ENCODE assay signal across 1 cellular context in genomic region chr10:80205478-80206276, GRCh38.
TF ChIP-seq lines count a peak whose summit lies in the region.

ANXA11 (minus strand) TSS chr10:80205537; CDS start chr10:80172861, 32,676 bp downstream.

TF ChIP-seq in HepG2, 621 proteins besides CTCF, POLR2A, EP300 and RAD21 (continued from another document and continues in another):
- TF ChIP-seq, protein P1, sequence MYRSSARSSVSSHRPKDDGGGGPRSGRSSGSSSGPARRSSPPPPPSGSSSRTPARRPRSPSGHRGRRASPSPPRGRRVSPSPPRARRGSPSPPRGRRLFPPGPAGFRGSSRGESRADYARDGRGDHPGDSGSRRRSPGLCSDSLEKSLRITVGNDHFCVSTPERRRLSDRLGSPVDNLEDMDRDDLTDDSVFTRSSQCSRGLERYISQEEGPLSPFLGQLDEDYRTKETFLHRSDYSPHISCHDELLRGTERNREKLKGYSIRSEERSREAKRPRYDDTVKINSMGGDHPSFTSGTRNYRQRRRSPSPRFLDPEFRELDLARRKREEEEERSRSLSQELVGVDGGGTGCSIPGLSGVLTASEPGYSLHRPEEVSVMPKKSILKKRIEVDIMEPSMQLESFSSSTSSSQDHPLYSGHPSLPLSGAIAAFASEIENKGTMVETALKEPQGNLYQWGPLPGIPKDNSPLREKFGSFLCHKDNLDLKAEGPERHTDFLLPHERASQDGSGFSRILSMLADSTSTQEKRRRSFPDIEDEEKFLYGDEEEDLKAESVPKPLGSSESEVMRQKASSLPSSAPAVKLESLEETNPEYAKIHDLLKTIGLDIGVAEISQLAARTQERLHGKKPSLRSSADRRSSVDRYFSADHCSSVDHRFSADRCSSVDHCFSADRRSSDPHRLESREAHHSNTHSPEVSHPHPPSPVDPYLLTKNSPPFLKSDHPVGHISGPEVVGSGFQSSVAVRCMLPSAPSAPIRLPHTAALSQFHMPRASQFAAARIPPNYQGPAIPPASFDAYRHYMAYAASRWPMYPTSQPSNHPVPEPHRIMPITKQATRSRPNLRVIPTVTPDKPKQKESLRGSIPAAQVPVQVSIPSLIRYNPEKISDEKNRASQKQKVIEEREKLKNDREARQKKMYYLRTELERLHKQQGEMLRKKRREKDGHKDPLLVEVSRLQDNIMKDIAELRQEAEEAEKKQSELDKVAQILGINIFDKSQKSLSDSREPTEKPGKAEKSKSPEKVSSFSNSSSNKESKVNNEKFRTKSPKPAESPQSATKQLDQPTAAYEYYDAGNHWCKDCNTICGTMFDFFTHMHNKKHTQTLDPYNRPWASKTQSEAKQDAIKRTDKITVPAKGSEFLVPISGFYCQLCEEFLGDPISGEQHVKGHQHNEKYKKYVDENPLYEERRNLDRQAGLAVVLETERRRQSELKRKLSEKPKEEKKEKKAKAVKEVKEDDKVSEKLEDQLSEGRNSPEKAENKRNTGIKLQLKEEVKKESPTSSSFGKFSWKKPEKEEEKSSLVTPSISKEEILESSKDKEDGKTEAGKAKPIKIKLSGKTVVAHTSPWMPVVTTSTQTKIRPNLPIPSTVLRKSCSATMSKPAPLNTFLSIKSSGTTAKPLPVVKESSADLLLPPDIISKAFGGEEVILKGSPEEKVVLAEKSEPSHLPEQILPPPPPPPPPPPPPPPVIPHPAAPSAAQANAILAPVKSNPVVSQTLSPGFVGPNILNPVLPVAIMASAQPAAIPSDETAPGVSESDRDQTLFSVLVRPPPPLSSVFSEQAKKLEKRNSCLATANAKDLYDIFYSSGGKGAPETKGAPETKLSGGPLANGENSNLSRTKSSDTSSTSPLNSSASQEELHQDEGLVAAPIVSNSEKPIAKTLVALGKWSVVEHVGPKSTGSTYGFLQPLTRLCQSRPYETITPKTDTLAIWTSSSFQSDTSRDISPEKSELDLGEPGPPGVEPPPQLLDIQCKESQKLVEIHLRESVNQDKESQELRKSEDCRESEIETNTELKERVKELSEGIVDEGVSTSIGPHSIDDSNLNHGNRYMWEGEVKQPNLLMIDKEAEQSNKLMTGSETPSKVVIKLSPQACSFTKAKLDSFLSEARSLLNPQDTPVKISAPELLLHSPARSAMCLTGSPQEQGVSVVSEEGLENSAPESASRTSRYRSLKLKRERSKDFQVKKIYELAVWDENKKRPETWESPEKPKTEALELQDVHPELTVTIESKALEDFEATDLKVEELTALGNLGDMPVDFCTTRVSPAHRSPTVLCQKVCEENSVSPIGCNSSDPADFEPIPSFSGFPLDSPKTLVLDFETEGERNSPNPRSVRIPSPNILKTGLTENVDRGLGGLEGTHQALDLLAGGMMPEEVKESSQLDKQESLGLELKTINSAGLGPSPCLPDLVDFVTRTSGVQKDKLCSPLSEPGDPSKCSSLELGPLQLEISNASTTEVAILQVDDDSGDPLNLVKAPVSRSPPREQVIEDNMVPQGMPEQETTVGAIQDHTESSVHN (CRISPR knock-in tag; IDR thresholded peaks at IDR 0.05) = no peak
- TF ChIP-seq SOX6 (IDR thresholded peaks at IDR 0.05) (no peak), SOX6 (CRISPR knock-in tag; IDR thresholded peaks at IDR 0.05) (no peak; the same call in 1 of the 2 replicates), GATAD2A (CRISPR knock-in tag; IDR thresholded peaks at IDR 0.05) (peak; percentile 64), NR2F2 (IDR thresholded peaks at IDR 0.05; ENCODE audit: borderline replicate concordance, low read depth) (peak; percentile 50; the same call in 1 of the 2 replicates), ZBTB42 (CRISPR knock-in tag; IDR thresholded peaks at IDR 0.05) (0 out of 2 replicates have a peak, but pooled peaks have one; percentile 47), SMAD3 (CRISPR knock-in tag; IDR thresholded peaks at IDR 0.05) (peak; percentile 65; the same call in 1 of the 2 replicates), RBAK (CRISPR knock-in tag; IDR thresholded peaks at IDR 0.05) (no peak), BRD4 (CRISPR knock-in tag; IDR thresholded peaks at IDR 0.05) (0 out of 2 replicates have a peak, but pooled peaks have one; percentile 36), THAP8 (CRISPR knock-in tag; IDR thresholded peaks at IDR 0.05; ENCODE audit: borderline replicate concordance) (no peak; the same call in 1 of the 2 replicates), ZNF331 (CRISPR knock-in tag; IDR thresholded peaks at IDR 0.05) (peak; percentile 13; the same call in 1 of the 2 replicates), USF2 (IDR thresholded peaks at IDR 0.05; ENCODE audit: low read depth, low read length) (no peak), USF2 (CRISPR knock-in tag; IDR thresholded peaks at IDR 0.05; ENCODE audit: borderline replicate concordance) (no peak), PRMT3 (CRISPR knock-in tag; IDR thresholded peaks at IDR 0.05; ENCODE audit: borderline replicate concordance, low read depth) (no peak), ZNF780A (CRISPR knock-in tag; IDR thresholded peaks at IDR 0.05) (no peak), YY1 (IDR thresholded peaks at IDR 0.05; ENCODE audit: insufficient read depth, insufficient replicate concordance, low read depth, low read length) (peak; percentile 56), ZNF816 (CRISPR knock-in tag; IDR thresholded peaks at IDR 0.05; ENCODE audit: borderline replicate concordance) (no peak), ZSCAN31 (CRISPR knock-in tag; IDR thresholded peaks at IDR 0.05; ENCODE audit: low read depth) (peak; percentile 82), GATA4 (IDR thresholded peaks at IDR 0.05; ENCODE audit: borderline replicate concordance, low read depth) (peak; percentile 78), IKZF4 (CRISPR knock-in tag; IDR thresholded peaks at IDR 0.05; ENCODE audit: borderline replicate concordance, low read depth, not compliant biosample characterization) (no peak), KLF15 (CRISPR knock-in tag; IDR thresholded peaks at IDR 0.05; ENCODE audit: borderline replicate concordance) (no peak), PPARG (CRISPR knock-in tag; conservative IDR thresholded peaks at IDR 0.05) (no peak), ZNF263 (CRISPR knock-in tag; IDR thresholded peaks at IDR 0.05) (peak; percentile 48; the same call in 1 of the 2 replicates), ZNF292 (CRISPR knock-in tag; IDR thresholded peaks at IDR 0.05; ENCODE audit: borderline replicate concordance, low read depth) (0 out of 2 replicates have a peak, but pooled peaks have one; percentile 44), ZNF124 (CRISPR knock-in tag; IDR thresholded peaks at IDR 0.05) (peak; percentile 56; the same call in 1 of the 2 replicates), STAT5B (CRISPR knock-in tag; IDR thresholded peaks at IDR 0.05) (no peak), SOX5 (CRISPR knock-in tag; IDR thresholded peaks at IDR 0.05; ENCODE audit: borderline replicate concordance) (no peak), NCOA1 (CRISPR knock-in tag; IDR thresholded peaks at IDR 0.05) (no peak), ZSCAN12 (CRISPR knock-in tag; IDR thresholded peaks at IDR 0.05) (no peak), ZFP36 (IDR thresholded peaks at IDR 0.05; ENCODE audit: borderline replicate concordance, low read depth, low read length, partially characterized antibody) (no peak), RBM39 (IDR thresholded peaks at IDR 0.05; ENCODE audit: low read depth, low read length, poor library complexity, severe bottlenecking) (peak; percentile 78), ZFP36L1 (CRISPR knock-in tag; IDR thresholded peaks at IDR 0.05) (0 out of 2 replicates have a peak, but pooled peaks have one; percentile 43), ZNF235 (CRISPR knock-in tag; IDR thresholded peaks at IDR 0.05; ENCODE audit: borderline replicate concordance) (no peak), TFAP4 (IDR thresholded peaks at IDR 0.05; ENCODE audit: borderline replicate concordance, low read depth) (peak; percentile 22; the same call in 1 of the 2 replicates), ISL2 (CRISPR knock-in tag; IDR thresholded peaks at IDR 0.05) (0 out of 2 replicates have a peak, but pooled peaks have one; percentile 26), HNRNPK (IDR thresholded peaks at IDR 0.05; ENCODE audit: low read depth, low read length, poor library complexity, severe bottlenecking) (no peak), TEAD3 (CRISPR knock-in tag; optimal IDR thresholded peaks at IDR 0.05; ENCODE audit: borderline replicate concordance) (peak; percentile 33), RCOR2 (CRISPR knock-in tag; IDR thresholded peaks at IDR 0.05) (no peak), ZNF782 (CRISPR knock-in tag; IDR thresholded peaks at IDR 0.05; ENCODE audit: borderline replicate concordance) (peak; percentile 84; the same call in 1 of the 2 replicates), ZNF264 (CRISPR knock-in tag; IDR thresholded peaks at IDR 0.05) (no peak), ZFY (CRISPR knock-in tag; IDR thresholded peaks at IDR 0.05) (peak; percentile 33), ZNF33A (CRISPR knock-in tag; IDR thresholded peaks at IDR 0.05; ENCODE audit: borderline replicate concordance) (no peak)
- TF ChIP-seq, protein P2, sequence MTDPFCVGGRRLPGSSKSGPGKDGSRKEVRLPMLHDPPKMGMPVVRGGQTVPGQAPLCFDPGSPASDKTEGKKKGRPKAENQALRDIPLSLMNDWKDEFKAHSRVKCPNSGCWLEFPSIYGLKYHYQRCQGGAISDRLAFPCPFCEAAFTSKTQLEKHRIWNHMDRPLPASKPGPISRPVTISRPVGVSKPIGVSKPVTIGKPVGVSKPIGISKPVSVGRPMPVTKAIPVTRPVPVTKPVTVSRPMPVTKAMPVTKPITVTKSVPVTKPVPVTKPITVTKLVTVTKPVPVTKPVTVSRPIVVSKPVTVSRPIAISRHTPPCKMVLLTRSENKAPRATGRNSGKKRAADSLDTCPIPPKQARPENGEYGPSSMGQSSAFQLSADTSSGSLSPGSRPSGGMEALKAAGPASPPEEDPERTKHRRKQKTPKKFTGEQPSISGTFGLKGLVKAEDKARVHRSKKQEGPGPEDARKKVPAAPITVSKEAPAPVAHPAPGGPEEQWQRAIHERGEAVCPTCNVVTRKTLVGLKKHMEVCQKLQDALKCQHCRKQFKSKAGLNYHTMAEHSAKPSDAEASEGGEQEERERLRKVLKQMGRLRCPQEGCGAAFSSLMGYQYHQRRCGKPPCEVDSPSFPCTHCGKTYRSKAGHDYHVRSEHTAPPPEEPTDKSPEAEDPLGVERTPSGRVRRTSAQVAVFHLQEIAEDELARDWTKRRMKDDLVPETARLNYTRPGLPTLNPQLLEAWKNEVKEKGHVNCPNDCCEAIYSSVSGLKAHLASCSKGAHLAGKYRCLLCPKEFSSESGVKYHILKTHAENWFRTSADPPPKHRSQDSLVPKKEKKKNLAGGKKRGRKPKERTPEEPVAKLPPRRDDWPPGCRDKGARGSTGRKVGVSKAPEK (CRISPR knock-in tag; IDR thresholded peaks at IDR 0.05; ENCODE audit: borderline replicate concordance) = peak; percentile 74; the same call in 1 of the 2 replicates
- TF ChIP-seq, protein P3, sequence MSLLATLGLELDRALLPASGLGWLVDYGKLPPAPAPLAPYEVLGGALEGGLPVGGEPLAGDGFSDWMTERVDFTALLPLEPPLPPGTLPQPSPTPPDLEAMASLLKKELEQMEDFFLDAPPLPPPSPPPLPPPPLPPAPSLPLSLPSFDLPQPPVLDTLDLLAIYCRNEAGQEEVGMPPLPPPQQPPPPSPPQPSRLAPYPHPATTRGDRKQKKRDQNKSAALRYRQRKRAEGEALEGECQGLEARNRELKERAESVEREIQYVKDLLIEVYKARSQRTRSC (CRISPR knock-in tag; IDR thresholded peaks at IDR 0.05; ENCODE audit: low read depth) = no peak
- TF ChIP-seq, protein P4, sequence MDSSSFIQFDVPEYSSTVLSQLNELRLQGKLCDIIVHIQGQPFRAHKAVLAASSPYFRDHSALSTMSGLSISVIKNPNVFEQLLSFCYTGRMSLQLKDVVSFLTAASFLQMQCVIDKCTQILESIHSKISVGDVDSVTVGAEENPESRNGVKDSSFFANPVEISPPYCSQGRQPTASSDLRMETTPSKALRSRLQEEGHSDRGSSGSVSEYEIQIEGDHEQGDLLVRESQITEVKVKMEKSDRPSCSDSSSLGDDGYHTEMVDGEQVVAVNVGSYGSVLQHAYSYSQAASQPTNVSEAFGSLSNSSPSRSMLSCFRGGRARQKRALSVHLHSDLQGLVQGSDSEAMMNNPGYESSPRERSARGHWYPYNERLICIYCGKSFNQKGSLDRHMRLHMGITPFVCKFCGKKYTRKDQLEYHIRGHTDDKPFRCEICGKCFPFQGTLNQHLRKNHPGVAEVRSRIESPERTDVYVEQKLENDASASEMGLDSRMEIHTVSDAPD (CRISPR knock-in tag; IDR thresholded peaks at IDR 0.05) = no peak
- TF ChIP-seq, protein P5, sequence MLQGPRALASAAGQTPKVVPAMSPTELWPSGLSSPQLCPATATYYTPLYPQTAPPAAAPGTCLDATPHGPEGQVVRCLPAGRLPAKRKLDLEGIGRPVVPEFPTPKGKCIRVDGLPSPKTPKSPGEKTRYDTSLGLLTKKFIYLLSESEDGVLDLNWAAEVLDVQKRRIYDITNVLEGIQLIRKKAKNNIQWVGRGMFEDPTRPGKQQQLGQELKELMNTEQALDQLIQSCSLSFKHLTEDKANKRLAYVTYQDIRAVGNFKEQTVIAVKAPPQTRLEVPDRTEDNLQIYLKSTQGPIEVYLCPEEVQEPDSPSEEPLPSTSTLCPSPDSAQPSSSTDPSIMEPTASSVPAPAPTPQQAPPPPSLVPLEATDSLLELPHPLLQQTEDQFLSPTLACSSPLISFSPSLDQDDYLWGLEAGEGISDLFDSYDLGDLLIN (CRISPR knock-in tag; IDR thresholded peaks at IDR 0.05; ENCODE audit: borderline replicate concordance) = no peak
- TF ChIP-seq, protein P6, sequence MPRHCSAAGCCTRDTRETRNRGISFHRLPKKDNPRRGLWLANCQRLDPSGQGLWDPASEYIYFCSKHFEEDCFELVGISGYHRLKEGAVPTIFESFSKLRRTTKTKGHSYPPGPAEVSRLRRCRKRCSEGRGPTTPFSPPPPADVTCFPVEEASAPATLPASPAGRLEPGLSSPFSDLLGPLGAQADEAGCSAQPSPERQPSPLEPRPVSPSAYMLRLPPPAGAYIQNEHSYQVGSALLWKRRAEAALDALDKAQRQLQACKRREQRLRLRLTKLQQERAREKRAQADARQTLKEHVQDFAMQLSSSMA (CRISPR knock-in tag; IDR thresholded peaks at IDR 0.05) = no peak
